Comparison of ENCODE assay signal across 1 cellular context in the genomic region with DNA sequence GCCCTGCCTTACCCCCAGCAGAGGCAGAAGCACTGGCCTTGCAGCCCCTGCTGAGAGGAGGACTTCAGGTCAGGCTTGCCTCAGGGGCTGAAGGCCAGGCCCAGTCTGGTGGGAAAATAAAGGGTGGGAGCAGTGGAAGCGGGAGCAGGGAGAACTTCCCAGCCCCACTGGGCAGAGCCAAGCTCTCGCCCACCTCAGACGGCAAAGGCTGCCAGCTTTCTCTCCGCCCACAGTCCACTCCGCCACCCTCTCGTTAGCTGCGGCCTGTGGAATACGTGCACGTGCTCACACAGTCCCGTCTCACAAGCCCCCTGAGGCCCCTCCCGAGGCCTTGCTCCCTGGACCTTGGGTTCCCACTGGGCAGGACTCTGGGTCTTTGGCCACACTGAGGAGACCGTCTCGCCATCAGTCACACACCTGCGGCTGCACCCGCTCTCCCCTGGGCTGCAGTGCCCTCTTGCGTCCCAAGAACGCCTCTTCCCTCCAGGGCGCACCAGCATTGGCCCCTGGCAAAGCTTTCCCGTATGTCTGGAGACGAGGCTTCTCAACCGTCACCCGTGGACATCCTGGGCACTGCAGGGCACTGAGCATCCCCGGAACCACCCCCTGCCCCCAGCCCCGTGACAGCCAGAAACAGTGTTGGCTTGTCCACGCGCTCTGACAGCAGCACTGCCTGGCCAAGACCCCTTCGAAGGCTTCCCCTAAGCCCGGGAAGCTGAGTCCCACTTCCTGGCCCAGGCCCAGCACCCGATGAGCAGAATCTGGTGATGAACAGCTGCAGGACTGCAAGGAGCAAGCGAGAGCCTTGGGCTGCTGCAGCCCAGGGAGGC.
A peak's percentile ranks its signal among the peaks of the same experiment; 100 is the strongest.
TF ChIP-seq lines count a peak whose summit lies in the region.

No MANE protein-coding gene starts in this region.

TF ChIP-seq in HepG2, 621 proteins besides CTCF, POLR2A, EP300 and RAD21 (continued from another document and continues in another):
- no peak for TF ChIP-seq KIAA2018 (CRISPR knock-in tag; IDR thresholded peaks at IDR 0.05; ENCODE audit: borderline replicate concordance)
- no peak for TF ChIP-seq E2F1 (CRISPR knock-in tag; IDR thresholded peaks at IDR 0.05)
- TF ChIP-seq FOXP1 (IDR thresholded peaks at IDR 0.05) = no peak
- TF ChIP-seq FOXP1 (CRISPR knock-in tag; IDR thresholded peaks at IDR 0.05) = peak; percentile 39; the same call in 1 of the 2 replicates
- peak; percentile 80 for TF ChIP-seq MEF2D (CRISPR knock-in tag; IDR thresholded peaks at IDR 0.05)
- 0 out of 2 replicates have a peak, but pooled peaks have one; percentile 54 for TF ChIP-seq ZNF138 (CRISPR knock-in tag; IDR thresholded peaks at IDR 0.05; ENCODE audit: low read depth)
- no peak; the same call in 1 of the 2 replicates for TF ChIP-seq ZSCAN22 (CRISPR knock-in tag; IDR thresholded peaks at IDR 0.05)
- TF ChIP-seq ZNF543 (CRISPR knock-in tag; IDR thresholded peaks at IDR 0.05) = no peak; the same call in 1 of the 2 replicates
- peak; percentile 95 for TF ChIP-seq ZBTB7A (CRISPR knock-in tag; IDR thresholded peaks at IDR 0.05)
- TF ChIP-seq ZNF503 (CRISPR knock-in tag; IDR thresholded peaks at IDR 0.05) = no peak
- TF ChIP-seq THRA (CRISPR knock-in tag; IDR thresholded peaks at IDR 0.05; ENCODE audit: borderline replicate concordance) = peak; percentile 51; the same call in 1 of the 2 replicates
- no peak for TF ChIP-seq TBL1XR1 (IDR thresholded peaks at IDR 0.05; ENCODE audit: borderline replicate concordance, low read length, partially characterized antibody)
- TF ChIP-seq, protein P1, sequence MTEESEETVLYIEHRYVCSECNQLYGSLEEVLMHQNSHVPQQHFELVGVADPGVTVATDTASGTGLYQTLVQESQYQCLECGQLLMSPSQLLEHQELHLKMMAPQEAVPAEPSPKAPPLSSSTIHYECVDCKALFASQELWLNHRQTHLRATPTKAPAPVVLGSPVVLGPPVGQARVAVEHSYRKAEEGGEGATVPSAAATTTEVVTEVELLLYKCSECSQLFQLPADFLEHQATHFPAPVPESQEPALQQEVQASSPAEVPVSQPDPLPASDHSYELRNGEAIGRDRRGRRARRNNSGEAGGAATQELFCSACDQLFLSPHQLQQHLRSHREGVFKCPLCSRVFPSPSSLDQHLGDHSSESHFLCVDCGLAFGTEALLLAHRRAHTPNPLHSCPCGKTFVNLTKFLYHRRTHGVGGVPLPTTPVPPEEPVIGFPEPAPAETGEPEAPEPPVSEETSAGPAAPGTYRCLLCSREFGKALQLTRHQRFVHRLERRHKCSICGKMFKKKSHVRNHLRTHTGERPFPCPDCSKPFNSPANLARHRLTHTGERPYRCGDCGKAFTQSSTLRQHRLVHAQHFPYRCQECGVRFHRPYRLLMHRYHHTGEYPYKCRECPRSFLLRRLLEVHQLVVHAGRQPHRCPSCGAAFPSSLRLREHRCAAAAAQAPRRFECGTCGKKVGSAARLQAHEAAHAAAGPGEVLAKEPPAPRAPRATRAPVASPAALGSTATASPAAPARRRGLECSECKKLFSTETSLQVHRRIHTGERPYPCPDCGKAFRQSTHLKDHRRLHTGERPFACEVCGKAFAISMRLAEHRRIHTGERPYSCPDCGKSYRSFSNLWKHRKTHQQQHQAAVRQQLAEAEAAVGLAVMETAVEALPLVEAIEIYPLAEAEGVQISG (CRISPR knock-in tag; IDR thresholded peaks at IDR 0.05) = peak; percentile 70
- no peak for TF ChIP-seq NR1H2 (CRISPR knock-in tag; IDR thresholded peaks at IDR 0.05; ENCODE audit: borderline replicate concordance, low read depth)
- TF ChIP-seq, protein P2, sequence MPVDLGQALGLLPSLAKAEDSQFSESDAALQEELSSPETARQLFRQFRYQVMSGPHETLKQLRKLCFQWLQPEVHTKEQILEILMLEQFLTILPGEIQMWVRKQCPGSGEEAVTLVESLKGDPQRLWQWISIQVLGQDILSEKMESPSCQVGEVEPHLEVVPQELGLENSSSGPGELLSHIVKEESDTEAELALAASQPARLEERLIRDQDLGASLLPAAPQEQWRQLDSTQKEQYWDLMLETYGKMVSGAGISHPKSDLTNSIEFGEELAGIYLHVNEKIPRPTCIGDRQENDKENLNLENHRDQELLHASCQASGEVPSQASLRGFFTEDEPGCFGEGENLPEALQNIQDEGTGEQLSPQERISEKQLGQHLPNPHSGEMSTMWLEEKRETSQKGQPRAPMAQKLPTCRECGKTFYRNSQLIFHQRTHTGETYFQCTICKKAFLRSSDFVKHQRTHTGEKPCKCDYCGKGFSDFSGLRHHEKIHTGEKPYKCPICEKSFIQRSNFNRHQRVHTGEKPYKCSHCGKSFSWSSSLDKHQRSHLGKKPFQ (CRISPR knock-in tag; IDR thresholded peaks at IDR 0.05; ENCODE audit: insufficient replicate concordance) = peak; percentile 61
- TF ChIP-seq ELK4 (CRISPR knock-in tag; IDR thresholded peaks at IDR 0.05; ENCODE audit: borderline replicate concordance) = no peak
- TF ChIP-seq ZNF772 (CRISPR knock-in tag; IDR thresholded peaks at IDR 0.05) = peak; percentile 69; the same call in 1 of the 2 replicates
- TF ChIP-seq, protein P3, sequence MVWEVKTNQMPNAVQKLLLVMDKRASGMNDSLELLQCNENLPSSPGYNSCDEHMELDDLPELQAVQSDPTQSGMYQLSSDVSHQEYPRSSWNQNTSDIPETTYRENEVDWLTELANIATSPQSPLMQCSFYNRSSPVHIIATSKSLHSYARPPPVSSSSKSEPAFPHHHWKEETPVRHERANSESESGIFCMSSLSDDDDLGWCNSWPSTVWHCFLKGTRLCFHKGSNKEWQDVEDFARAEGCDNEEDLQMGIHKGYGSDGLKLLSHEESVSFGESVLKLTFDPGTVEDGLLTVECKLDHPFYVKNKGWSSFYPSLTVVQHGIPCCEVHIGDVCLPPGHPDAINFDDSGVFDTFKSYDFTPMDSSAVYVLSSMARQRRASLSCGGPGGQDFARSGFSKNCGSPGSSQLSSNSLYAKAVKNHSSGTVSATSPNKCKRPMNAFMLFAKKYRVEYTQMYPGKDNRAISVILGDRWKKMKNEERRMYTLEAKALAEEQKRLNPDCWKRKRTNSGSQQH (CRISPR knock-in tag; IDR thresholded peaks at IDR 0.05; ENCODE audit: low read depth) = no peak
- no peak for TF ChIP-seq ZBTB43 (CRISPR knock-in tag; conservative IDR thresholded peaks at IDR 0.05)
- no peak for TF ChIP-seq ZFYVE20 (CRISPR knock-in tag; IDR thresholded peaks at IDR 0.05; ENCODE audit: borderline replicate concordance, low read depth)
